ENCODE assay signal across 30 cellular contexts in genomic region chr2:190871539-190871938, GRCh38.
"Had no signal": no experiment of that assay in that cellular context is flagged by ENCODE, and none has a peak within 500 bp of the region (broad histone marks: within the 10 kb centered on the region; RNA-seq: fewer than 3 reads in every experiment).

No MANE protein-coding gene starts in this region.

- H3K4me1 ChIP-seq: neural progenitor cell, prostate gland, suprapubic skin, transverse colon had no signal

- H3K27ac Mint-ChIP-seq: activated B cell treated with CpG ODN at 0.5 μM for 24 hours; activated CD4-positive, alpha-beta T cell treated with anti-CD3 and anti-CD28 coated beads for 36 hours; activated naive CD8-positive, alpha-beta T cell; activated T-cell treated with anti-CD3 and anti-CD28 coated beads, Interleukin-2, amount 50 U/mL, for 24 hours; activated T-helper 17 cell treated with anti-CD3 and anti-CD28 coated beads, Interleukin-2, amount 50 U/mL, for 72 hours; dendritic cell treated with granulocyte-macrophage colony-stimulating factor and Interleukin-4, amounts not matched to agents 40 ng/mL and 50 ng/mL, for 4 days; immature natural killer cell; mesothelial cell of epicardium; neural progenitor cell; stimulated activated naive CD8-positive, alpha-beta T cell treated with anti-CD3 and anti-CD28 coated beads, Interleukin-15, amount 100 ng/mL, for 72 hours had no signal

- H3K27ac ChIP-seq: hepatocyte, left ventricle myocardium inferior, neural progenitor cell, prostate gland, suprapubic skin, transverse colon had no signal

- H3K4me3 Mint-ChIP-seq: activated B cell treated with CpG ODN at 0.5 μM for 24 hours; activated CD4-positive, alpha-beta T cell treated with anti-CD3 and anti-CD28 coated beads for 36 hours; activated naive CD8-positive, alpha-beta T cell; activated T-cell treated with anti-CD3 and anti-CD28 coated beads, Interleukin-2, amount 50 U/mL, for 24 hours; activated T-helper 17 cell treated with anti-CD3 and anti-CD28 coated beads, Interleukin-2, amount 50 U/mL, for 72 hours; dendritic cell treated with granulocyte-macrophage colony-stimulating factor and Interleukin-4, amounts not matched to agents 40 ng/mL and 50 ng/mL, for 4 days; immature natural killer cell; mesothelial cell of epicardium; naive thymus-derived CD8-positive, alpha-beta T cell; neural progenitor cell; stimulated activated naive CD8-positive, alpha-beta T cell treated with anti-CD3 and anti-CD28 coated beads, Interleukin-15, amount 100 ng/mL, for 72 hours had no signal

- H3K36me3 Mint-ChIP-seq: mesothelial cell of epicardium, neural progenitor cell had no signal

- H3K79me2 ChIP-seq: hepatocyte had no signal

- H3K27me3 Mint-ChIP-seq: activated B cell treated with CpG ODN at 0.5 μM for 24 hours; activated CD4-positive, alpha-beta T cell treated with anti-CD3 and anti-CD28 coated beads for 36 hours; activated naive CD8-positive, alpha-beta T cell; activated T-cell treated with anti-CD3 and anti-CD28 coated beads, Interleukin-2, amount 50 U/mL, for 24 hours; activated T-helper 17 cell treated with anti-CD3 and anti-CD28 coated beads, Interleukin-2, amount 50 U/mL, for 72 hours; naive thymus-derived CD8-positive, alpha-beta T cell; stimulated activated naive CD8-positive, alpha-beta T cell treated with anti-CD3 and anti-CD28 coated beads, Interleukin-15, amount 100 ng/mL, for 72 hours had no signal

- H3K4me1 Mint-ChIP-seq: neural progenitor cell had no signal

- H3K36me3 ChIP-seq: adrenal gland, left ventricle myocardium inferior, neural progenitor cell, prostate gland, suprapubic skin, transverse colon had no signal

- H3K9me3 Mint-ChIP-seq: activated T-cell treated with anti-CD3 and anti-CD28 coated beads, Interleukin-2, amount 50 U/mL, for 24 hours; activated T-helper 17 cell treated with anti-CD3 and anti-CD28 coated beads, Interleukin-2, amount 50 U/mL, for 72 hours; immature natural killer cell had no signal

- H3K4me3 ChIP-seq: adrenal gland, hepatocyte, left ventricle myocardium inferior, neural progenitor cell, prostate gland, suprapubic skin, transverse colon had no signal

- ATAC-seq: activated CD4-positive, alpha-beta T cell treated with anti-CD3 and anti-CD28 coated beads for 36 hours; activated T-helper 17 cell treated with anti-CD3 and anti-CD28 coated beads, Interleukin-2, amount 50 U/mL, for 72 hours; naive thymus-derived CD8-positive, alpha-beta T cell; stimulated activated naive CD8-positive, alpha-beta T cell treated with anti-CD3 and anti-CD28 coated beads, Interleukin-15, amount 100 ng/mL, for 72 hours had no signal

- H3K9ac ChIP-seq: neural progenitor cell had no signal

- H2AFZ ChIP-seq: hepatocyte, neural progenitor cell had no signal

- H3K27me3 ChIP-seq: adrenal gland, hepatocyte, neural progenitor cell, suprapubic skin, transverse colon had no signal

- FAIRE-seq: endometrium, urothelium cell line had no signal

- H3K4me2 ChIP-seq: hepatocyte, neural progenitor cell had no signal

- H3K9me3 ChIP-seq: adrenal gland, prostate gland, transverse colon had no signal

- DNase-seq: activated B cell treated with CpG ODN at 0.5 μM for 24 hours; activated CD4-positive, alpha-beta T cell treated with anti-CD3 and anti-CD28 coated beads for 36 hours; activated CD4-positive, alpha-beta T cell treated with anti-CD3 and anti-CD28 coated beads, Interleukin-2, amount 50 U/mL, for 4 hours; activated CD8-positive, alpha-beta memory T cell treated with anti-CD3 and anti-CD28 coated beads for 24 hours; activated CD8-positive, alpha-beta memory T cell treated with anti-CD3 and anti-CD28 coated beads, Interleukin-2, amount 50 U/mL, for 4 hours; activated naive CD4-positive, alpha-beta T cell; activated T-cell treated with anti-CD3 and anti-CD28 coated beads, Interleukin-2, amount 50 U/mL, for 24 hours; effector CD4-positive, alpha-beta T cell; foreskin melanocyte; glutamatergic neuron; immature natural killer cell; kidney glomerular epithelial cell; left ventricle myocardium inferior; naive thymus-derived CD8-positive, alpha-beta T cell; stimulated activated CD4-positive, alpha-beta T cell treated with anti-CD3 and anti-CD28 coated beads, Interleukin-12 subunit alpha, Interleukin-12 subunit beta, amount 100 ng/mL, for 4 hours; stimulated activated CD4-positive, alpha-beta T cell treated with anti-CD3 and anti-CD28 coated beads, Interleukin-4, amount 100 ng/mL, for 4 hours; stimulated activated naive CD8-positive, alpha-beta T cell treated with anti-CD3 and anti-CD28 coated beads, Interleukin-15, amount 100 ng/mL, for 72 hours; T1000; transverse colon had no signal
